In genomic region chr1:48471603-48472576, GRCh38 we compare ENCODE assay signal across 8 cellular contexts.
A peak's percentile ranks its signal among the peaks of the same experiment; 100 is the strongest.
DNase-seq lines count a peak whose midpoint lies in the region; ATAC-seq and TF ChIP-seq lines count a peak whose summit lies in the region.

Gene SPATA6, minus strand, starts transcription at chr1:48472204. Its CDS starts 196 bp downstream, at chr1:48472008.

- ATAC-seq in GM18909 (IDR thresholded peaks at IDR 0.05; ENCODE audit: poor library complexity, unreplicated experiment) (peak; percentile 100), HG03159 (IDR thresholded peaks at IDR 0.05; ENCODE audit: unreplicated experiment) (peak; percentile 98)

- no peak for TF ChIP-seq CTCF in AG04449 (IDR thresholded peaks at IDR 0.05; ENCODE audit: insufficient read depth, low read length, missing control alignments)

- CTCF ChIA-PET in AG04449 (lab: Yijun Ruan, JAX) = interaction anchor here (0.9 to 1.1 kb wide), 3 partner anchors 21 to 206 kb away, joined by 3 to 4 read pairs (median 4); no protein-coding TSS in a partner anchor

- peak within 1 kb of the TSS; percentile 71 for H3K4me3 ChIP-seq in AG04449 (ENCODE audit: low read depth, low read length)

- DNase-seq in AG04449 (ENCODE audit: low read depth, low spot score) (peak; percentile 31), NCI-H2227 treated with DMSO at 0.1 percent for 48 hours (lab: John Stamatoyannopoulos, UW) (peak; percentile 92), dedifferentiated amniotic fluid mesenchymal stem cell (ENCODE audit: extremely low spot score) (peak; percentile 95), left kidney (ENCODE audit: low read depth, low spot score) (peak; percentile 98)
- peak; percentile 90 to 93 for DNase-seq in activated CD4-positive, alpha-beta T cell treated with anti-CD3 and anti-CD28 coated beads, Interleukin-2, amount 50 U/mL, for 24 hours (ENCODE audit: low read depth in 1 of 2, low spot score in 1 of 2)
- peak; percentile 89 to 99 for DNase-seq in stimulated activated CD4-positive, alpha-beta T cell treated with anti-CD3 and anti-CD28 coated beads, Interleukin-1b, Interleukin-23, amount 100 ng/mL, for 1 hour (ENCODE audit: low read depth in 2 of 2)

- POLR2A ChIA-PET in AG04449 (lab: Yijun Ruan, JAX) = no interaction called here

Comparison
In these comparisons a context has a peak if more than half of its experiments do, and no peak if none do; other contexts are left out.
1. Peak in every context shown above with its lines: DNase-seq, ATAC-seq and H3K4me3 ChIP-seq.
2. DNase-seq: peak in every context shown above with its lines; median percentile 98 in left kidney; 95 in dedifferentiated amniotic fluid mesenchymal stem cell; 94 in stimulated activated CD4-positive, alpha-beta T cell treated with anti-CD3 and anti-CD28 coated beads, Interleukin-1b, Interleukin-23, amount 100 ng/mL, for 1 hour; 92 in NCI-H2227 treated with DMSO at 0.1 percent for 48 hours; 92 in activated CD4-positive, alpha-beta T cell treated with anti-CD3 and anti-CD28 coated beads, Interleukin-2, amount 50 U/mL, for 24 hours; 31 in AG04449.